Comparison of ENCODE assay signal across 8 cellular contexts in the genomic region with DNA sequence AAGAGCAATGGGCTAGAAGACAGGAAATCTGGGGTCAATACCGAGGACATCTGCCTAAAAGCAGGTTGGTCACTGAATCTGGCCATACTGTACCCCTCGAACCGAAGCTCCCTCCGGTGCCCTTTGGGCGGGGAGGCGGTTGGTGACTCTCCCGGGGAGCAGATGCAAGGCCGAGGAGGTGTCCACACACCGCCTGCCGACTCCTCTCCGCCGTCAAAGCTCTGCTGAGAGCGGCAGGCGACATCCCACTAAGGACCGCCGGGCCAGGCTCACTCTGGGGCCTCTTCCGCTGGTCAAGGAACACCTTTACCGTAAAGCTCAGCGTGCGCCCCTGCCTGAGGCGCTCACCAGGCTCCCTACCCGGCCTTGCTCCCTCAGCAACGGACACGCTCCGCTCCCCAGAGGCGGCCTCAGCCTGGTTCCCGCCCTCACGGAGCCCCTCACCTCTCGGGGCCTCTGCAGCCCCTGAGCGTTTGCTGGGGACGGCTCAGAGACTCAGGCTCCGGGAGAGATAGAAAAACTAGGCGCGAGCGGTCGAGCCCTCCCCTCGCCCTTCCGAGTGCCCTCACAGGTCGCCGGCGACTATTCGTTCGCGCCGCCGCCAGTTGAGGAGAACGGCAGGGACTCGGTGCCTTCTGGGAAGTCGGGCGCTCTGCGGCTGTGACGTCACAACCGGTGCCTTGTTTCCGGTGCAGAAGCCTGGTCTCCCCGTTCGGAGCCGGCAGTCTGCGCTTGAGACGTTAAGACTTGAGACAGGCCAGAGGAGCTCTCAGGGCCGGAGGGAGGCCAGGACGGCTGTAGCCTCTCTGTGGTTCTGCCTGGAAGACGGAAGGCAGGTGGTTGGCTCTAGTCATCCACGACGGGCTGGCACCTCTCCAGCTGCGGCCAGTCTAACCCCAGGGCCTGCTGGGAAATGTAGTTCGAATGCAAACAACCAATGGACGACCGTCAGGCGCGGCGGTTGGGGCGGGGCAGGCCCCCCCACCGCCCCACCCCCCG. TPM values are rescaled to one million over a fixed set of nuclear protein-coding genes. Genes with fewer than 3 reads are reported as not detected.
DNase-seq lines count a peak whose midpoint lies in the region; ATAC-seq and TF ChIP-seq lines count a peak whose summit lies in the region.

A gene with protein sequence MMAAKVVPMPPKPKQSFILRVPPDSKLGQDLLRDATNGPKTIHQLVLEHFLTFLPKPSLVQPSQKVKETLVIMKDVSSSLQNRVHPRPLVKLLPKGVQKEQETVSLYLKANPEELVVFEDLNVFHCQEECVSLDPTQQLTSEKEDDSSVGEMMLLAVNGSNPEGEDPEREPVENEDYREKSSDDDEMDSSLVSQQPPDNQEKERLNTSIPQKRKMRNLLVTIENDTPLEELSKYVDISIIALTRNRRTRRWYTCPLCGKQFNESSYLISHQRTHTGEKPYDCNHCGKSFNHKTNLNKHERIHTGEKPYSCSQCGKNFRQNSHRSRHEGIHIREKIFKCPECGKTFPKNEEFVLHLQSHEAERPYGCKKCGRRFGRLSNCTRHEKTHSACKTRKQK (minus strand): TSS at position 616 of the 999 bp plus-strand sequence. CDS start 1,403 bp downstream, outside the sequence.

- H3K4me3 ChIP-seq in prostate gland: peak within 1 kb of the TSS; percentile 59 to 92
- H3K4me3 ChIP-seq in urinary bladder (ENCODE audit: low read depth, low read length): peak within 1 kb of the TSS; percentile 66

- H3K9me3 ChIP-seq in T-helper 17 cell (ENCODE audit: control insufficient read depth, low read length, poor library complexity, severe bottlenecking) (no peaks in the 10 kb centered on the region), prostate gland (no peaks in the 10 kb centered on the region)

- H3K4me3 Mint-ChIP-seq in T-helper 17 cell: peak within 1 kb of the TSS; percentile 94

- no peaks in the 10 kb centered on the region for H3K27me3 Mint-ChIP-seq in T-helper 17 cell

- DNase-seq in NCI-H187 (lab: John Stamatoyannopoulos, UW) (peak; percentile 95 to 97), T-helper 17 cell (peak; percentile 81 to 86 (median 82)), amygdala (lab: John Stamatoyannopoulos, UW) (peak; percentile 71 to 98 (median 91)), left ventricle myocardium superior (peak; percentile 98), prostate gland (ENCODE audit: low spot score) (peak; percentile 96)

- H3K4me1 ChIP-seq in prostate gland (replicated peaks) (peaks cover 3% of the 10 kb centered on the region), urinary bladder (ENCODE audit: insufficient read depth) (peaks cover 3% of the 10 kb centered on the region)

- H3K36me3 ChIP-seq in prostate gland (peaks cover 9% of the 10 kb centered on the region in 2 donors), urinary bladder (ENCODE audit: insufficient read depth) (peaks cover 9% of the 10 kb centered on the region)

- H3K36me3 Mint-ChIP-seq in T-helper 17 cell (ENCODE audit: low read depth): peaks cover 16% of the 10 kb centered on the region

- no peak for TF ChIP-seq POLR2A in prostate gland (IDR thresholded peaks at IDR 0.05)

- peak within 1 kb of the TSS; percentile 94 for H3K27ac Mint-ChIP-seq in T-helper 17 cell

- intact Hi-C loops in left ventricle myocardium superior (cut with micrococcal nuclease) (no loop called here), prostate gland (cut with DNase I) (loop anchor here (1.0 kb wide), 1 partner anchor 47 kb away; no protein-coding TSS in a partner anchor)

- no peaks in the 10 kb centered on the region for H3K27me3 ChIP-seq in prostate gland (replicated peaks; ENCODE audit: insufficient read depth)

- ATAC-seq in GM18499 (IDR thresholded peaks at IDR 0.05; ENCODE audit: insufficient read depth, unreplicated experiment) (peak; percentile 76), HG02938 (IDR thresholded peaks at IDR 0.05; ENCODE audit: unreplicated experiment) (peak; percentile 89), T-helper 17 cell (peak; percentile 92), left ventricle myocardium superior (peak; percentile 100)

- peak in 1 of 4 experiments; percentile 17 for TF ChIP-seq CTCF in prostate gland (IDR thresholded peaks at IDR 0.05)

- peak within 1 kb of the TSS; percentile 95 to 98 for H3K27ac ChIP-seq in prostate gland
- peak within 1 kb of the TSS; percentile 95 for H3K27ac ChIP-seq in urinary bladder (ENCODE audit: low read depth)

- peaks cover 17% of the 10 kb centered on the region for H3K4me1 Mint-ChIP-seq in T-helper 17 cell

- WGBS in prostate gland: under 1% methylated on average over 64 of the region's 74 CpGs
- under 1% methylated on average over 67 of the region's 74 CpGs for WGBS in urinary bladder

RNA-seq across cellular contexts. Expression of the gene that starts here (rescaled TPM):
- total RNA-seq in T-helper 17 cell (1 to 10 TPM; 3.2 to 4.8 TPM), left ventricle myocardium superior (5.7 TPM), prostate gland (10 to 100 TPM in 1 of 2 donors, 1 to 10 TPM in 1; 8.2 to 18.6 TPM), urinary bladder (15.2 TPM)
- 5.2 TPM for polyA plus RNA-seq in urinary bladder

Comparison
In these comparisons a context has a peak if more than half of its experiments do, and no peak if none do; other contexts are left out.
1. Peak in every context shown above with its lines: DNase-seq, ATAC-seq, H3K4me3 ChIP-seq and H3K27ac ChIP-seq.